In the genomic region with DNA sequence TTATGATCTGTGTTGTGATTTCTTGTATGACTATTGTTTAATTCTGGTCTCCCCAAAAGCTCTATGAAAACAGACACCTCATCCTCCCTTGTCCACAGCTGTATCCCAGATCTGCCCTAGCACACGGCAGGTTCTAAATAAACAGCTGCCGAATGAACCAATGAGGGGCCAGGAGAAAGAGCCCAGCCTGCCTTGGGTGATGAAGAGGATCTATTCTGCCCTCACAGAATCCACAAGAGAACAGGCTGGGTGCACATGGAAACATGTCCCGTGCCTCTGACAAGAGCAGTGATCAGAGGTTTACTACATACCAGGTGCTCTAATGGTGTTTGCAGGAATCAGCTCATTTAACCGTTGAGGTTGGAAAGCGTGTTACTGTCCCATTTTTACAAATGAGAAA, we compare ENCODE assay signal across 1 cellular context.
TF ChIP-seq lines count a peak whose summit lies in the region.

No MANE protein-coding gene starts in this region.

TF ChIP-seq in IMR-90, 13 proteins besides CTCF, POLR2A, EP300 and RAD21:
- TF ChIP-seq MAZ (IDR thresholded peaks at IDR 0.05; ENCODE audit: borderline replicate concordance, low read depth, low read length) (no peak), MXI1 (IDR thresholded peaks at IDR 0.05; ENCODE audit: borderline replicate concordance, low read depth, low read length) (no peak), RFX5 (IDR thresholded peaks at IDR 0.05; ENCODE audit: low read depth, low read length) (no peak), CHD1 (IDR thresholded peaks at IDR 0.05; ENCODE audit: low read depth, low read length) (no peak), SMC3 (IDR thresholded peaks at IDR 0.05; ENCODE audit: low read depth, low read length) (no peak), RCOR1 (IDR thresholded peaks at IDR 0.05; ENCODE audit: insufficient replicate concordance, low read length) (no peak), CEBPB (IDR thresholded peaks at IDR 0.05; ENCODE audit: low read depth, low read length) (no peak), NFE2L2 (IDR thresholded peaks at IDR 0.05; ENCODE audit: low read depth, low read length) (no peak), BHLHE40 (IDR thresholded peaks at IDR 0.05; ENCODE audit: low read depth, low read length) (no peak), MAFK (IDR thresholded peaks at IDR 0.05; ENCODE audit: low read depth, low read length) (no peak), FOS (IDR thresholded peaks at IDR 0.05; ENCODE audit: low read depth, low read length) (no peak)
- TF ChIP-seq, protein P1, sequence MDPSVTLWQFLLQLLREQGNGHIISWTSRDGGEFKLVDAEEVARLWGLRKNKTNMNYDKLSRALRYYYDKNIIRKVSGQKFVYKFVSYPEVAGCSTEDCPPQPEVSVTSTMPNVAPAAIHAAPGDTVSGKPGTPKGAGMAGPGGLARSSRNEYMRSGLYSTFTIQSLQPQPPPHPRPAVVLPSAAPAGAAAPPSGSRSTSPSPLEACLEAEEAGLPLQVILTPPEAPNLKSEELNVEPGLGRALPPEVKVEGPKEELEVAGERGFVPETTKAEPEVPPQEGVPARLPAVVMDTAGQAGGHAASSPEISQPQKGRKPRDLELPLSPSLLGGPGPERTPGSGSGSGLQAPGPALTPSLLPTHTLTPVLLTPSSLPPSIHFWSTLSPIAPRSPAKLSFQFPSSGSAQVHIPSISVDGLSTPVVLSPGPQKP (IDR thresholded peaks at IDR 0.05; ENCODE audit: borderline replicate concordance, low read depth, low read length): no peak
- TF ChIP-seq, protein P2, sequence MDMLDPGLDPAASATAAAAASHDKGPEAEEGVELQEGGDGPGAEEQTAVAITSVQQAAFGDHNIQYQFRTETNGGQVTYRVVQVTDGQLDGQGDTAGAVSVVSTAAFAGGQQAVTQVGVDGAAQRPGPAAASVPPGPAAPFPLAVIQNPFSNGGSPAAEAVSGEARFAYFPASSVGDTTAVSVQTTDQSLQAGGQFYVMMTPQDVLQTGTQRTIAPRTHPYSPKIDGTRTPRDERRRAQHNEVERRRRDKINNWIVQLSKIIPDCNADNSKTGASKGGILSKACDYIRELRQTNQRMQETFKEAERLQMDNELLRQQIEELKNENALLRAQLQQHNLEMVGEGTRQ (IDR thresholded peaks at IDR 0.05; ENCODE audit: low read depth, low read length): no peak
